8 cellular contexts compared by ENCODE assay signal in genomic region chr16:58628845-58629680, GRCh38. TPM values are rescaled to one million over a fixed set of nuclear protein-coding genes. Genes with fewer than 3 reads are reported as not detected.
DNase-seq lines count a peak whose midpoint lies in the region; ATAC-seq, FAIRE-seq and TF ChIP-seq lines count a peak whose summit lies in the region.

No MANE protein-coding gene starts in this region.

- peaks cover 29% of the 10 kb centered on the region for H3K36me3 ChIP-seq in WERI-Rb-1
- H3K36me3 ChIP-seq in bronchial epithelial cell (ENCODE audit: control insufficient read depth, insufficient read depth, low read length) = peaks cover 1% of the 10 kb centered on the region
- no peaks in the 10 kb centered on the region for H3K36me3 ChIP-seq in kidney epithelial cell (ENCODE audit: control insufficient read depth, insufficient read depth, low read length)

- no peaks in the 10 kb centered on the region for H3K27me3 ChIP-seq in WERI-Rb-1 (ENCODE audit: insufficient read depth, low read depth, severe bottlenecking)
- H3K27me3 ChIP-seq in bronchial epithelial cell (ENCODE audit: control insufficient read depth, insufficient read depth, low read length) = no peaks in the 10 kb centered on the region
- no peaks in the 10 kb centered on the region for H3K27me3 ChIP-seq in kidney epithelial cell (ENCODE audit: control insufficient read depth, insufficient read depth, low read length)

- H3K4me3 ChIP-seq in WERI-Rb-1 (ENCODE audit: low read depth, low read length) = peak overlapping the region; percentile 95
- peak overlapping the region; percentile 100 for H3K4me3 ChIP-seq in bronchial epithelial cell (ENCODE audit: low read depth, low read length)
- H3K4me3 ChIP-seq in kidney epithelial cell (ENCODE audit: low read depth, low read length) = peak overlapping the region; percentile 68

- peak overlapping the region; percentile 96 for H3K27ac ChIP-seq in WERI-Rb-1

- FAIRE-seq in bronchial epithelial cell (lab: Jason Lieb, UNC) = no peak

- ATAC-seq in HG03097 (IDR thresholded peaks at IDR 0.05; ENCODE audit: low FRiP score, unreplicated experiment) = no peak

- H3K9me3 ChIP-seq in WERI-Rb-1 (ENCODE audit: severe bottlenecking) = no peaks in the 10 kb centered on the region

- peak; percentile 38 for DNase-seq in NCI-H345 (lab: John Stamatoyannopoulos, UW)
- DNase-seq in NCI-H345 treated with DMSO at 0.1 percent for 48 hours (lab: John Stamatoyannopoulos, UW; ENCODE audit: unreplicated experiment) = no peak
- DNase-seq in HUDEP-2 (lab: John Stamatoyannopoulos, UW; ENCODE audit: unreplicated experiment in 76 of 76) = peak in 61 of 76 experiments; percentile 4 to 58 (median 29)
- DNase-seq in WERI-Rb-1 = peak; percentile 43
- DNase-seq in bronchial epithelial cell (ENCODE audit: low read depth) = peak; percentile 34
- DNase-seq in kidney epithelial cell (ENCODE audit: low read depth) = no peak
- peak; percentile 68 for DNase-seq in stimulated activated CD4-positive, alpha-beta T cell treated with anti-CD3 and anti-CD28 coated beads, Interleukin-15, amount 100 ng/mL, for 24 hours

- no peak for TF ChIP-seq CTCF in WERI-Rb-1 (IDR thresholded peaks at IDR 0.05; ENCODE audit: low read depth, low read length)
- no peak for TF ChIP-seq CTCF in bronchial epithelial cell (IDR thresholded peaks at IDR 0.05; ENCODE audit: insufficient read depth, low read length, severe bottlenecking)
- no peak for TF ChIP-seq CTCF in kidney epithelial cell (IDR thresholded peaks at IDR 0.05; ENCODE audit: insufficient read depth, low read length, poor library complexity, severe bottlenecking)

RNA-seq across cellular contexts. Expression of gene CNOT1, which starts 0.6 kb away (rescaled TPM):
- 113 and 184 TPM in 2 replicates for total RNA-seq in bronchial epithelial cell
- total RNA-seq in kidney epithelial cell = 124 and 132 TPM in 2 replicates

RNA-seq across cellular contexts. Expression of gene SLC38A7, which starts 55.5 kb away (rescaled TPM):
- total RNA-seq in bronchial epithelial cell (23.4 and 27.9 TPM in 2 replicates), kidney epithelial cell (38.0 and 42.6 TPM in 2 replicates)

Comparison
In these comparisons a context has a peak if more than half of its experiments do, and no peak if none do; other contexts are left out.
1. DNase-seq: peak in NCI-H345 (single experiment), HUDEP-2 (61 of 76), WERI-Rb-1 (single experiment), bronchial epithelial cell (single experiment) and stimulated activated CD4-positive, alpha-beta T cell treated with anti-CD3 and anti-CD28 coated beads, Interleukin-15, amount 100 ng/mL, for 24 hours (single experiment); none in NCI-H345 treated with DMSO at 0.1 percent for 48 hours (single experiment) and kidney epithelial cell (single experiment).
2. Peak in every context shown above with its lines, with median percentiles within 50 percentile points of each other: H3K4me3 ChIP-seq.